Comparison of ENCODE assay signal across 28 cellular contexts in genomic region chr12:119744900-119745606, GRCh38.
"Had no signal": no experiment of that assay in that cellular context is flagged by ENCODE, and none has a peak within 500 bp of the region (broad histone marks: within the 10 kb centered on the region; RNA-seq: fewer than 3 reads in every experiment).

No MANE protein-coding gene starts in this region.

- H3K27ac Mint-ChIP-seq: mesothelial cell of epicardium; naive thymus-derived CD4-positive, alpha-beta T cell; nephron; neural progenitor cell; progenitor cell of endocrine pancreas; stimulated activated naive CD8-positive, alpha-beta T cell treated with anti-CD3 and anti-CD28 coated beads, Interleukin-15, amount 100 ng/mL, for 72 hours had no signal

- H3K9me3 ChIP-seq: gastrocnemius medialis had no signal

- FAIRE-seq: kidney had no signal

- H3K4me1 Mint-ChIP-seq: naive thymus-derived CD4-positive, alpha-beta T cell; nephron; stimulated activated naive CD8-positive, alpha-beta T cell treated with anti-CD3 and anti-CD28 coated beads, Interleukin-15, amount 100 ng/mL, for 72 hours had no signal

- H3K27me3 Mint-ChIP-seq: naive thymus-derived CD4-positive, alpha-beta T cell; progenitor cell of endocrine pancreas; stimulated activated naive CD8-positive, alpha-beta T cell treated with anti-CD3 and anti-CD28 coated beads, Interleukin-15, amount 100 ng/mL, for 72 hours had no signal

- H3K4me3 ChIP-seq: dorsolateral prefrontal cortex, gastrocnemius medialis, hepatocyte, lung, mucosa of descending colon, neural progenitor cell, smooth muscle cell, suprapubic skin, transverse colon, upper lobe of right lung, uterus had no signal

- H3K9ac ChIP-seq: neural progenitor cell, parathyroid adenoma had no signal

- H3K4me3 Mint-ChIP-seq: mesothelial cell of epicardium; naive thymus-derived CD4-positive, alpha-beta T cell; nephron; neural progenitor cell; stimulated activated naive CD8-positive, alpha-beta T cell treated with anti-CD3 and anti-CD28 coated beads, Interleukin-15, amount 100 ng/mL, for 72 hours had no signal

- H3K36me3 ChIP-seq: gastrocnemius medialis, suprapubic skin, transverse colon, upper lobe of right lung, uterus had no signal

- H3K27ac ChIP-seq: dorsolateral prefrontal cortex, epithelial cell of prostate, gastrocnemius medialis, hepatocyte, neural progenitor cell, parathyroid adenoma, suprapubic skin, transverse colon, upper lobe of right lung, uterus had no signal

- DNase-seq: dorsolateral prefrontal cortex; effector CD4-positive, alpha-beta T cell; foreskin fibroblast; gastrocnemius medialis; head of caudate nucleus; kidney; mesenchymal stem cell; mucosa of descending colon; naive thymus-derived CD4-positive, alpha-beta T cell; stimulated activated CD4-positive, alpha-beta T cell treated with anti-CD3 and anti-CD28 coated beads, Interleukin-12 subunit alpha, Interleukin-12 subunit beta, amount 100 ng/mL, for 4 hours; stimulated activated CD4-positive, alpha-beta T cell treated with anti-CD3 and anti-CD28 coated beads, Interleukin-1b, Interleukin-23, amount 100 ng/mL, for 48 hours; stimulated activated CD4-positive, alpha-beta T cell treated with anti-CD3 and anti-CD28 coated beads, Interleukin-4, amount 100 ng/mL, for 1 hour; stimulated activated CD8-positive, alpha-beta memory T cell treated with anti-CD3 and anti-CD28 coated beads, Interleukin-4, amount 100 ng/mL, for 48 hours; stimulated activated naive CD4-positive, alpha-beta T cell; stimulated activated naive CD8-positive, alpha-beta T cell treated with anti-CD3 and anti-CD28 coated beads, Interleukin-15, amount 100 ng/mL, for 72 hours; transverse colon; upper lobe of right lung; uterus had no signal

- H3K4me1 ChIP-seq: gastrocnemius medialis, parathyroid adenoma, suprapubic skin, transverse colon, upper lobe of right lung, uterus had no signal

- H3K27me3 ChIP-seq: dorsolateral prefrontal cortex, gastrocnemius medialis, hepatocyte, neural progenitor cell, suprapubic skin, transverse colon, upper lobe of right lung, uterus had no signal
